1 cellular context compared by ENCODE assay signal in the genomic region with DNA sequence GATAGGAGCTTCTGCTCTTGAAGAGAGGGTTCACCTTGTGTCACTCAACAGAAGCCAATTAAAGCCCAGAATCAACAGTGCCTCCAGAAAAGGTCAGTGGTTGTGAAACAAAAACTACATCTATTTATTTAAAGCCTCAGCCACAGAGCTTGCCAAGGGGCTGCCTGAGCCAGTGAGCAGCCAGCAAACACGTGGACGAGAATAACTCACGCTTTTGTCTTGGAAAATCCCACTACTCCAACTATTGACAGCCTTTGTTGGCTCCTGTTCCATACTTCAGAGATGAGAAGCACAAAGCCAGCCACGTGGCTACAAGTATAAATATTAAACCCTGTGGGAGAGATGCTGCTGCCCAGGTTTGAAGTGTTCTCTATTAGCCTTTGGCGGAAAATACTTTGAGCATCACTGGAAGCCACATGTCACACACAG.
TF ChIP-seq lines count a peak whose summit lies in the region.

No MANE protein-coding gene starts in this region.

TF ChIP-seq in IMR-90, 13 proteins besides CTCF, POLR2A, EP300 and RAD21:
- TF ChIP-seq FOS (IDR thresholded peaks at IDR 0.05; ENCODE audit: low read depth, low read length) (no peak), MAZ (IDR thresholded peaks at IDR 0.05; ENCODE audit: borderline replicate concordance, low read depth, low read length) (no peak), NFE2L2 (IDR thresholded peaks at IDR 0.05; ENCODE audit: low read depth, low read length) (no peak), BHLHE40 (IDR thresholded peaks at IDR 0.05; ENCODE audit: low read depth, low read length) (no peak), RFX5 (IDR thresholded peaks at IDR 0.05; ENCODE audit: low read depth, low read length) (no peak), CHD1 (IDR thresholded peaks at IDR 0.05; ENCODE audit: low read depth, low read length) (no peak), MAFK (IDR thresholded peaks at IDR 0.05; ENCODE audit: low read depth, low read length) (no peak), SMC3 (IDR thresholded peaks at IDR 0.05; ENCODE audit: low read depth, low read length) (no peak), RCOR1 (IDR thresholded peaks at IDR 0.05; ENCODE audit: insufficient replicate concordance, low read length) (no peak), USF2 (IDR thresholded peaks at IDR 0.05; ENCODE audit: low read depth, low read length) (no peak), CEBPB (IDR thresholded peaks at IDR 0.05; ENCODE audit: low read depth, low read length) (no peak), MXI1 (IDR thresholded peaks at IDR 0.05; ENCODE audit: borderline replicate concordance, low read depth, low read length) (no peak)
- TF ChIP-seq, protein P1, sequence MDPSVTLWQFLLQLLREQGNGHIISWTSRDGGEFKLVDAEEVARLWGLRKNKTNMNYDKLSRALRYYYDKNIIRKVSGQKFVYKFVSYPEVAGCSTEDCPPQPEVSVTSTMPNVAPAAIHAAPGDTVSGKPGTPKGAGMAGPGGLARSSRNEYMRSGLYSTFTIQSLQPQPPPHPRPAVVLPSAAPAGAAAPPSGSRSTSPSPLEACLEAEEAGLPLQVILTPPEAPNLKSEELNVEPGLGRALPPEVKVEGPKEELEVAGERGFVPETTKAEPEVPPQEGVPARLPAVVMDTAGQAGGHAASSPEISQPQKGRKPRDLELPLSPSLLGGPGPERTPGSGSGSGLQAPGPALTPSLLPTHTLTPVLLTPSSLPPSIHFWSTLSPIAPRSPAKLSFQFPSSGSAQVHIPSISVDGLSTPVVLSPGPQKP (IDR thresholded peaks at IDR 0.05; ENCODE audit: borderline replicate concordance, low read depth, low read length) = no peak
TF ChIP-seq in IMR-90: peak in this region for 0.
